24 cellular contexts compared by ENCODE assay signal in the genomic region with DNA sequence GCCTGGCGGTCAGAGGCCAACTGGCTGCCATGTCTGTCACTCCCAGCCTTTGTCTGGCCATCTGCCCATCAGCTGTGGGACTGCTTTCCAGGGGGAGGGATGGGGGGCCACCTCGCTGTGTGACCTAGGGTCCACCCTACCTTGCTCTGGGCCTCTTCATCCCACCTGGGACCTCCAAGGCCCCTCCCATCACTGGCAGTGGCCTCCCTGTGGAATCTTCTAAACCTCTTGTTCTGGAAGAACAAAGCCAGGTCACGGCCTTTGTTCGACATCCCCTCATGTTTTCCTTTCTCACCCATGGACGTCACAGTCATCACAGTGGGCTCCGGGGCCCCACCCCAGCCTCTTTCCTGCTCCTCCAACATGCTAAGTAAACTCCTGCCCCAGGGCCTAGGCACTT. TPM values are rescaled to one million over a fixed set of nuclear protein-coding genes. Genes with fewer than 3 reads are reported as not detected.
DNase-seq lines count a peak whose midpoint lies in the region; ATAC-seq and TF ChIP-seq lines count a peak whose summit lies in the region.
"Had no signal": no experiment of that assay in that cellular context is flagged by ENCODE, and none has a peak within 500 bp of the region (broad histone marks: within the 10 kb centered on the region; RNA-seq: fewer than 3 reads in every experiment).

No MANE protein-coding gene starts in this region.

- H3K36me3 Mint-ChIP-seq in activated T-cell treated with anti-CD3 and anti-CD28 coated beads, Interleukin-2, amount 50 U/mL, for 72 hours (ENCODE audit: insufficient read depth in 2 of 2), result no peaks in the 10 kb centered on the region
- H3K36me3 Mint-ChIP-seq: CD14-positive monocyte had no signal

- H3K27me3 Mint-ChIP-seq in activated T-cell treated with anti-CD3 and anti-CD28 coated beads, Interleukin-2, amount 50 U/mL, for 72 hours (ENCODE audit: low read depth), result no peaks in the 10 kb centered on the region
- H3K27me3 Mint-ChIP-seq: activated T-helper 17 cell treated with anti-CD3 and anti-CD28 coated beads, Interleukin-2, amount 50 U/mL, for 72 hours had no signal

- ATAC-seq in right cardiac atrium, result peak in 1 of 2 donors; percentile 57
- ATAC-seq in activated T-cell treated with anti-CD3 and anti-CD28 coated beads, Interleukin-2, amount 50 U/mL, for 72 hours (replicated peaks in 1 of 2), result no peak
- ATAC-seq: A549; activated T-helper 17 cell treated with anti-CD3 and anti-CD28 coated beads, Interleukin-2, amount 50 U/mL, for 72 hours; mucosa of descending colon had no signal

- no peaks in the 10 kb centered on the region for H3K9me3 Mint-ChIP-seq in activated T-cell treated with anti-CD3 and anti-CD28 coated beads, Interleukin-2, amount 50 U/mL, for 72 hours
- H3K9me3 Mint-ChIP-seq: activated T-helper 17 cell treated with anti-CD3 and anti-CD28 coated beads, Interleukin-2, amount 50 U/mL, for 72 hours had no signal

- H3K27ac ChIP-seq in BLaER1 (peak overlapping the region; percentile 95), cingulate gyrus (ENCODE audit: low read depth, low read length) (peak overlapping the region; percentile 39), right cardiac atrium (ENCODE audit: low read length) (peak overlapping the region; percentile 66), vagina (no peak overlapping the region)
- H3K27ac ChIP-seq: A549, SJSA1 had no signal

- H3K27me3 ChIP-seq in BLaER1 (no peaks in the 10 kb centered on the region), right cardiac atrium (ENCODE audit: control insufficient read depth, insufficient read depth) (no peaks in the 10 kb centered on the region), vagina (no peaks in the 10 kb centered on the region)

- intact Hi-C loops in right cardiac atrium (cut with DNase I) (no loop called here), vagina (cut with DNase I) (no loop called here)

- no peak overlapping the region for H3K27ac Mint-ChIP-seq in activated T-cell treated with anti-CD3 and anti-CD28 coated beads, Interleukin-2, amount 50 U/mL, for 72 hours
- H3K27ac Mint-ChIP-seq: activated T-helper 17 cell treated with anti-CD3 and anti-CD28 coated beads, Interleukin-2, amount 50 U/mL, for 72 hours; CD14-positive monocyte had no signal

- H3K4me1 ChIP-seq in BLaER1 (peaks cover 78% of the 10 kb centered on the region), right cardiac atrium (ENCODE audit: control insufficient read depth, insufficient read depth, low read length) (peaks cover 5% of the 10 kb centered on the region), vagina (peaks cover 35% of the 10 kb centered on the region)
- H3K4me1 ChIP-seq: SJSA1 had no signal

- H4K20me1 ChIP-seq in BLaER1, result no peaks in the 10 kb centered on the region

- TF ChIP-seq POLR2A in vagina (IDR thresholded peaks at IDR 0.05), result no peak

- DNase-seq in right cardiac atrium (peak in 2 of 3 donors; percentile 58 to 67), retina (peak; percentile 15), vagina (ENCODE audit: extremely low spot score in 2 of 2) (no peak), hypothalamus (lab: John Stamatoyannopoulos, UW) (no peak)
- no peak for DNase-seq in activated T-cell treated with anti-CD3 and anti-CD28 coated beads, Interleukin-2, amount 50 U/mL, for 48 hours
- DNase-seq in activated T-cell treated with anti-CD3 and anti-CD28 coated beads, Interleukin-2, amount 50 U/mL, for 72 hours, result no peak
- DNase-seq: caudate nucleus; DMS153; effector CD8-positive, alpha-beta T cell; hippocampal formation; Kasumi-1; mucosa of descending colon; NCI-H1092 treated with DMSO at 0.1 percent for 48 hours; NCI-H526; stimulated activated CD4-positive, alpha-beta T cell treated with anti-CD3 and anti-CD28 coated beads, Interleukin-4, amount 100 ng/mL, for 1 hour had no signal

- peak overlapping the region; percentile 21 for H3K4me3 ChIP-seq in BLaER1
- H3K4me3 ChIP-seq in right cardiac atrium (ENCODE audit: low read length), result no peak overlapping the region
- no peak overlapping the region for H3K4me3 ChIP-seq in vagina
- H3K4me3 ChIP-seq: A549, mucosa of descending colon, SJSA1, skin epidermis had no signal

- no peaks in the 10 kb centered on the region for H3K9me3 ChIP-seq in BLaER1
- no peaks in the 10 kb centered on the region for H3K9me3 ChIP-seq in right cardiac atrium (ENCODE audit: control insufficient read depth, low read length)
- H3K9me3 ChIP-seq in vagina, result no peaks in the 10 kb centered on the region
- H3K9me3 ChIP-seq: A549, mucosa of descending colon, SJSA1 had no signal

- H3K4me1 Mint-ChIP-seq in activated T-cell treated with anti-CD3 and anti-CD28 coated beads, Interleukin-2, amount 50 U/mL, for 72 hours (ENCODE audit: low read depth), result no peaks in the 10 kb centered on the region
- H3K4me1 Mint-ChIP-seq: activated T-helper 17 cell treated with anti-CD3 and anti-CD28 coated beads, Interleukin-2, amount 50 U/mL, for 72 hours had no signal

- no peak for TF ChIP-seq CTCF in vagina (IDR thresholded peaks at IDR 0.05)

- H3K9ac ChIP-seq in BLaER1, result peak overlapping the region; percentile 72

- H3K4me2 ChIP-seq in BLaER1, result peak overlapping the region; percentile 90
- H3K4me2 ChIP-seq: A549 had no signal

- H3K4me3 Mint-ChIP-seq in activated T-cell treated with anti-CD3 and anti-CD28 coated beads, Interleukin-2, amount 50 U/mL, for 72 hours, result no peak overlapping the region
- H3K4me3 Mint-ChIP-seq: activated T-helper 17 cell treated with anti-CD3 and anti-CD28 coated beads, Interleukin-2, amount 50 U/mL, for 72 hours; CD14-positive monocyte had no signal

- H3K36me3 ChIP-seq in BLaER1 (0 out of 2 replicates have a peak, but pooled peaks cover 7% of the 10 kb centered on the region), vagina (no peaks in the 10 kb centered on the region)
- H3K36me3 ChIP-seq: SJSA1 had no signal

- WGBS in right cardiac atrium, result 78% methylated on average over 6 of the region's 6 CpGs

RNA-seq across cellular contexts. Expression of a gene that starts 24.0 kb away (rescaled TPM):
- 10 to 100 TPM in 2 of 4 donors, 1 to 10 TPM in 2; 9.6 to 12.7 (median 10.3) TPM for total RNA-seq in right cardiac atrium
- polyA plus RNA-seq in right cardiac atrium, result 16.2 TPM
- total RNA-seq in vagina, result 79.3 TPM
- total RNA-seq in activated T-cell treated with anti-CD3 and anti-CD28 coated beads, Interleukin-2, amount 50 U/mL, for 72 hours, result 1 to 10 TPM; 1.1 to 1.3 TPM

RNA-seq across cellular contexts. Expression of a gene that starts 32.5 kb away (rescaled TPM):
- total RNA-seq in right cardiac atrium (10 to 100 TPM; 18.4 to 28.5 (median 23.1) TPM), vagina (47.1 TPM)
- 15.9 TPM for polyA plus RNA-seq in right cardiac atrium
- total RNA-seq in activated T-cell treated with anti-CD3 and anti-CD28 coated beads, Interleukin-2, amount 50 U/mL, for 72 hours, result 10 to 100 TPM; 44.5 to 55.7 TPM

RNA-seq across cellular contexts. Expression of a gene that starts 37.7 kb away (rescaled TPM):
- total RNA-seq in right cardiac atrium (not detected), vagina (9.6 TPM)
- polyA plus RNA-seq in right cardiac atrium, result not detected
- total RNA-seq in activated T-cell treated with anti-CD3 and anti-CD28 coated beads, Interleukin-2, amount 50 U/mL, for 72 hours, result not detected
- total RNA-seq: activated CD8-positive, alpha-beta memory T cell treated with anti-CD3 and anti-CD28 coated beads for 36 hours; activated T-helper 17 cell treated with anti-CD3 and anti-CD28 coated beads, Interleukin-2, amount 50 U/mL, for 72 hours; SJSA1; T-helper 2 cell treated with Interferon-gamma antibody and Interleukin-4, amounts not matched to agents 100 ng/mL and 5 ng/mL, for 36 hours had no signal
- polyA plus RNA-seq: A549, CD14-positive monocyte had no signal

Comparison
In these comparisons a context has a peak if more than half of its experiments do, and no peak if none do; other contexts are left out.
1. DNase-seq: peak in right cardiac atrium (2 of 3) and retina (single experiment); none in vagina (0 of 2), activated T-cell treated with anti-CD3 and anti-CD28 coated beads, Interleukin-2, amount 50 U/mL, for 48 hours (0 of 2), activated T-cell treated with anti-CD3 and anti-CD28 coated beads, Interleukin-2, amount 50 U/mL, for 72 hours (0 of 2) and hypothalamus (0 of 51).
2. RNA of a gene that starts 24.0 kb away (total RNA-seq): 79.3 TPM in vagina (single experiment) and 9.6 to 12.7 TPM in right cardiac atrium; 1.1 to 1.3 TPM in activated T-cell treated with anti-CD3 and anti-CD28 coated beads, Interleukin-2, amount 50 U/mL, for 72 hours; every median in the first group is over 4 times any median in the second.
3. RNA of a gene that starts 37.7 kb away (total RNA-seq): 9.6 TPM in vagina (single experiment); not detected in activated T-cell treated with anti-CD3 and anti-CD28 coated beads, Interleukin-2, amount 50 U/mL, for 72 hours and not detected in right cardiac atrium; every median in the first group is over 10 times any median in the second.